ENCODE assay signal across 26 cellular contexts in the genomic region with DNA sequence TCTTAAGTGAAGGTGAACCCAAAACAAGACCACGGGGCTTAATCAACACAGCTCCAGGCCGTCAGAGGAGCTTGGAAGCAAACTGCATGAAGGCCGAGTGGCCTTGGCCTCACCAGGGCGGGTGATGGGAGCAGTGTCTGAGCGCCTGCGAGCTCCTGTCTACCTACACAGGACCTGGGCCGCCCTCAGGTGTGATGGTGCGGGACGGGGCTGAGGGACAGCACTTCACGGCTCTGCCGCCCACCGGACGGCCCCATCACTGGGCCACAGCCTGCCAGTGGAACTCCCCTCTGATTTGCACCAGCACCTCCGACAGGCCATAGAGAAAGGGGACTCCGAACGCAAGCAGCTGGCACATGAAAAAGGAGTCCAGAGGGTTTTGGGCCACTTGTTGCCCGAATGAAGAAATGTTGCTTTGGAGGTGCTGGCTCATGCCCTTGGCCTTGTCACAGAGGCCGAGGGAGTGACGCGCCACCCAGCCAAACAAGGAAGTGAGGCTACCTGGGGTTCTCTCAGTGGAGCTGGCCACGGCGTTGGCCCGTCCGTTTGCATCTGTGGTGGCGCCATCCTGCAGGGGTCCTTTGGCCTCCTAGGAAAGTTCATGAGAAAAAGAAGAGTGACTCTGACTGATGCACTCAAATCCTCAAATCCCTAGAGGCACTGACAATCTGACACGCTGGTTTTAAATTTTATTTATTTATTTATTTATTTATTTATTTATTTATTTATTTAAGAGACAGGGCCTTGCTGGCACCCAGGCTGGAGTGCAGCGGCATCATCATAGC.
"Had no signal": no experiment of that assay in that cellular context is flagged by ENCODE, and none has a peak within 500 bp of the region (broad histone marks: within the 10 kb centered on the region; RNA-seq: fewer than 3 reads in every experiment).

No MANE protein-coding gene starts in this region.

- H3K9me3 Mint-ChIP-seq: natural killer cell treated with Interleukin-12 subunit alpha and Interleukin-12 subunit beta and Interleukin-15 and Interleukin-18, amount 100 ng/mL, for 72 hours had no signal

- H3K4me1 ChIP-seq: body of pancreas, foreskin keratinocyte, prostate gland had no signal

- H3K4me3 ChIP-seq: body of pancreas, cardiac muscle cell, heart right ventricle, left ventricle myocardium inferior, lung, ovary, prostate gland, tibial artery had no signal

- H3K36me3 Mint-ChIP-seq: natural killer cell treated with Interleukin-12 subunit alpha and Interleukin-12 subunit beta and Interleukin-15 and Interleukin-18, amount 100 ng/mL, for 72 hours had no signal

- H3K4me3 Mint-ChIP-seq: activated naive CD8-positive, alpha-beta T cell; natural killer cell treated with Interleukin-12 subunit alpha and Interleukin-12 subunit beta and Interleukin-15 and Interleukin-18, amount 100 ng/mL, for 72 hours had no signal

- DNase-seq: activated CD4-positive, alpha-beta T cell treated with anti-CD3 and anti-CD28 coated beads for 48 hours; activated CD4-positive, alpha-beta T cell treated with anti-CD3 and anti-CD28 coated beads, Interleukin-2, amount 50 U/mL, for 48 hours; activated CD8-positive, alpha-beta memory T cell treated with anti-CD3 and anti-CD28 coated beads for 24 hours; activated effector memory CD4-positive, alpha-beta T cell treated with Interleukin-2 at 50 U/mL for 16 hours; activated naive CD4-positive, alpha-beta T cell treated with Interleukin-2 at 50 U/mL for 16 hours; body of pancreas; effector CD4-positive, alpha-beta T cell; foreskin keratinocyte; heart right ventricle; left ventricle myocardium inferior; mesendoderm; ovary; retina; stimulated activated CD4-positive, alpha-beta T cell treated with anti-CD3 and anti-CD28 coated beads, Interleukin-1b, Interleukin-23, amount 100 ng/mL, for 48 hours; stimulated activated CD4-positive, alpha-beta T cell treated with anti-CD3 and anti-CD28 coated beads, Interleukin-4, amount 100 ng/mL, for 4 hours; stimulated activated CD8-positive, alpha-beta memory T cell treated with anti-CD3 and anti-CD28 coated beads, Interleukin-4, amount 100 ng/mL, for 48 hours; stimulated activated naive CD4-positive, alpha-beta T cell; T-helper 1 cell; tibial artery had no signal

- H3K27me3 ChIP-seq: body of pancreas, cardiac muscle cell, esophagus muscularis mucosa, foreskin keratinocyte, heart right ventricle, ovary, tibial artery had no signal

- H3K9me3 ChIP-seq: body of pancreas, esophagus muscularis mucosa, heart right ventricle, left ventricle myocardium inferior, ovary, prostate gland, tibial artery had no signal

- H3K27me3 Mint-ChIP-seq: activated naive CD8-positive, alpha-beta T cell; natural killer cell treated with Interleukin-12 subunit alpha and Interleukin-12 subunit beta and Interleukin-15 and Interleukin-18, amount 100 ng/mL, for 72 hours had no signal

- H3K27ac ChIP-seq: body of pancreas, cardiac muscle cell, foreskin keratinocyte, ovary, prostate gland, tibial artery, VCaP had no signal

- H3K36me3 ChIP-seq: ovary had no signal

- H3K27ac Mint-ChIP-seq: activated naive CD8-positive, alpha-beta T cell; natural killer cell treated with Interleukin-12 subunit alpha and Interleukin-12 subunit beta and Interleukin-15 and Interleukin-18, amount 100 ng/mL, for 72 hours had no signal

- ATAC-seq: body of pancreas; foreskin keratinocyte; heart right ventricle; natural killer cell treated with Interleukin-12 subunit alpha and Interleukin-12 subunit beta and Interleukin-15 and Interleukin-18, amount 100 ng/mL, for 72 hours had no signal
